ENCODE assay signal across 8 cellular contexts in genomic region chr2:231786177-231786916, GRCh38. TPM values are rescaled to one million over a fixed set of nuclear protein-coding genes. Genes with fewer than 3 reads are reported as not detected.
DNase-seq lines count a peak whose midpoint lies in the region; ATAC-seq and TF ChIP-seq lines count a peak whose summit lies in the region.

Gene COPS7B (plus strand): TSS chr2:231786445. CDS start chr2:231788571, 2,126 bp downstream.

- H3K36me3 ChIP-seq in psoas muscle (ENCODE audit: insufficient read depth in 1 of 2, low read depth in 1 of 2) (peaks cover 0 to 29% of the 10 kb centered on the region in 2 donors), urinary bladder (ENCODE audit: insufficient read depth) (no peaks in the 10 kb centered on the region)

- no peaks in the 10 kb centered on the region for H3K9me3 ChIP-seq in psoas muscle

- H3K4me3 ChIP-seq in GM12865 (ENCODE audit: low read depth, low read length) (peak within 1 kb of the TSS; percentile 85), psoas muscle (peak within 1 kb of the TSS; percentile 96), urinary bladder (ENCODE audit: low read depth, low read length) (peak within 1 kb of the TSS; percentile 99)

- no peaks in the 10 kb centered on the region for H3K27me3 ChIP-seq in psoas muscle (ENCODE audit: insufficient read depth in 3 of 3, low read length in 2 of 3)

- H3K4me1 Mint-ChIP-seq in T-helper 1 cell treated with Interleukin-12 subunit alpha and Interleukin-12 subunit beta and Interleukin-4 antibody, amounts not matched to agents 30 μg/mL and 1 μg/mL, for 36 hours (ENCODE audit: low read depth), result peaks cover 36% of the 10 kb centered on the region

- 0 to 1% (median 1%) methylated on average over 58 to 69 of the region's 69 CpGs for WGBS in psoas muscle, 3 donors
- WGBS in urinary bladder, result under 1% methylated on average over 69 of the region's 69 CpGs

- peaks cover 7% of the 10 kb centered on the region for H3K36me3 Mint-ChIP-seq in T-helper 1 cell treated with Interleukin-12 subunit alpha and Interleukin-12 subunit beta and Interleukin-4 antibody, amounts not matched to agents 30 μg/mL and 1 μg/mL, for 36 hours (ENCODE audit: low read depth)

- peak within 1 kb of the TSS; percentile 93 for H3K4me3 Mint-ChIP-seq in T-helper 1 cell treated with Interleukin-12 subunit alpha and Interleukin-12 subunit beta and Interleukin-4 antibody, amounts not matched to agents 30 μg/mL and 1 μg/mL, for 36 hours

- intact Hi-C loops in left ventricle myocardium superior (cut with micrococcal nuclease), result no loop called here
- intact Hi-C loops in psoas muscle (cut with DNase I), result no loop called here

- no peaks in the 10 kb centered on the region for H3K27me3 Mint-ChIP-seq in T-helper 1 cell treated with Interleukin-12 subunit alpha and Interleukin-12 subunit beta and Interleukin-4 antibody, amounts not matched to agents 30 μg/mL and 1 μg/mL, for 36 hours (ENCODE audit: low read depth)

- H3K4me1 ChIP-seq in psoas muscle (peaks cover 40% of the 10 kb centered on the region), urinary bladder (ENCODE audit: insufficient read depth) (peaks cover 5% of the 10 kb centered on the region)

- peak; percentile 68 for ATAC-seq in HG02759 (IDR thresholded peaks at IDR 0.05; ENCODE audit: unreplicated experiment)
- ATAC-seq in left ventricle myocardium superior, result peak; percentile 56
- peak; percentile 71 to 80 (median 76) for ATAC-seq in psoas muscle

- TF ChIP-seq CTCF in GM12865 (IDR thresholded peaks at IDR 0.05; ENCODE audit: insufficient read depth, low read depth, low read length, missing control alignments) (peak; percentile 43), psoas muscle (IDR thresholded peaks at IDR 0.05) (no peak)

- DNase-seq in GM12865 (ENCODE audit: low read depth), result peak; percentile 92
- peak; percentile 20 for DNase-seq in NCI-H1436 treated with DMSO at 0.1 percent for 48 hours (lab: John Stamatoyannopoulos, UW)
- DNase-seq in amniotic stem cell (lab: John Stamatoyannopoulos, UW), result peak; percentile 69
- peak; percentile 84 for DNase-seq in left ventricle myocardium superior
- DNase-seq in psoas muscle, result peak; percentile 82 to 86

- H3K27ac ChIP-seq in psoas muscle (peak within 1 kb of the TSS; percentile 82), urinary bladder (ENCODE audit: low read depth) (peak within 1 kb of the TSS; percentile 14)

- H3K9me3 Mint-ChIP-seq in T-helper 1 cell treated with Interleukin-12 subunit alpha and Interleukin-12 subunit beta and Interleukin-4 antibody, amounts not matched to agents 30 μg/mL and 1 μg/mL, for 36 hours, result no peaks in the 10 kb centered on the region

- H3K27ac Mint-ChIP-seq in T-helper 1 cell treated with Interleukin-12 subunit alpha and Interleukin-12 subunit beta and Interleukin-4 antibody, amounts not matched to agents 30 μg/mL and 1 μg/mL, for 36 hours, result peak within 1 kb of the TSS; percentile 67

RNA-seq across cellular contexts. Expression of gene COPS7B, which starts in this region (rescaled TPM):
- 19.9 TPM for total RNA-seq in left ventricle myocardium superior
- total RNA-seq in psoas muscle, result 10 to 100 TPM; 16.5 to 27.8 (median 17.2) TPM
- 10 to 100 TPM; 18.1 to 27.0 (median 21.7) TPM for polyA plus RNA-seq in psoas muscle
- total RNA-seq in urinary bladder, result 32.1 TPM
- 33.2 TPM for polyA plus RNA-seq in urinary bladder

Comparison
In these comparisons a context has a peak if more than half of its experiments do, and no peak if none do; other contexts are left out.
1. Peak in every context shown above with its lines: DNase-seq, ATAC-seq, H3K4me3 ChIP-seq and H3K27ac ChIP-seq.
2. DNase-seq: peak in every context shown above with its lines; median percentile 92 in GM12865; 84 in left ventricle myocardium superior; 84 in psoas muscle; 69 in amniotic stem cell; 20 in NCI-H1436 treated with DMSO at 0.1 percent for 48 hours.